ENCODE assay signal across 18 cellular contexts in genomic region chr9:121706149-121706548, GRCh38. TPM values are rescaled to one million over a fixed set of nuclear protein-coding genes. Genes with fewer than 3 reads are reported as not detected.
A peak's percentile ranks its signal among the peaks of the same experiment; 100 is the strongest.
DNase-seq lines count a peak whose midpoint lies in the region; ATAC-seq and TF ChIP-seq lines count a peak whose summit lies in the region.
"Had no signal": no experiment of that assay in that cellular context is flagged by ENCODE, and none has a peak within 500 bp of the region (broad histone marks: within the 10 kb centered on the region; RNA-seq: fewer than 3 reads in every experiment).

No MANE protein-coding gene starts in this region.

- no peak overlapping the region for H3K14ac ChIP-seq in neuronal stem cell (ENCODE audit: low read length)

- H3F3A ChIP-seq in Loucy (ENCODE audit: low read depth), result no peaks in the 10 kb centered on the region

- no peak overlapping the region for H2BK12ac ChIP-seq in neuronal stem cell (ENCODE audit: low read length)

- WGBS in neuronal stem cell (ENCODE audit: extremely low coverage in 2 of 2, insufficient read length in 2 of 2, insufficient replicate concordance in 1 of 2), 2 donors, result no CpG with 5 or more reads among the region's 5 CpGs
- WGBS in sigmoid colon, 2 donors, result 91 to 96% methylated on average over 5 of the region's 5 CpGs

- no peak overlapping the region for H3K4ac ChIP-seq in neuronal stem cell (ENCODE audit: low read length)

- peaks cover 14% of the 10 kb centered on the region for H3K79me1 ChIP-seq in neuronal stem cell (ENCODE audit: low read depth, low read length)

- H2BK15ac ChIP-seq in neuronal stem cell (ENCODE audit: low read length), result no peak overlapping the region

- no peak overlapping the region for H3K23ac ChIP-seq in neuronal stem cell (ENCODE audit: low read depth, low read length, poor library complexity)

- H2AFZ ChIP-seq in Loucy (ENCODE audit: low read length) (no peak overlapping the region), neuronal stem cell (ENCODE audit: low read length) (no peak overlapping the region)
- H2AFZ ChIP-seq: GM23248 had no signal

- no peak overlapping the region for H2AK5ac ChIP-seq in neuronal stem cell (ENCODE audit: low read depth, low read length)

- no peak for TF ChIP-seq EP300 in sigmoid colon (IDR thresholded peaks at IDR 0.05)

- H3K36me3 ChIP-seq in BLaER1 (0 out of 2 replicates have a peak, but pooled peaks cover 4% of the 10 kb centered on the region), Loucy (ENCODE audit: insufficient read depth, low read length) (no peaks in the 10 kb centered on the region), neuronal stem cell (replicated peaks in 1 of 2; ENCODE audit: control insufficient read depth in 2 of 2, insufficient read depth in 2 of 2, low read length in 2 of 2) (peaks cover 6 to 40% of the 10 kb centered on the region in 2 donors), sigmoid colon (no peaks in the 10 kb centered on the region)
- H3K36me3 ChIP-seq: BE2C had no signal

- H4K20me1 ChIP-seq in BLaER1 (peaks cover 99% of the 10 kb centered on the region), Loucy (ENCODE audit: insufficient read depth, low read length, poor library complexity, severe bottlenecking) (peaks cover 37% of the 10 kb centered on the region)

- H2BK120ac ChIP-seq in neuronal stem cell (ENCODE audit: low read depth, low read length), result no peak overlapping the region

- H3K18ac ChIP-seq in neuronal stem cell (ENCODE audit: low read length), result no peak overlapping the region

- no peak overlapping the region for H3K9ac ChIP-seq in BLaER1
- no peak overlapping the region for H3K9ac ChIP-seq in Loucy (ENCODE audit: low read depth, low read length, poor library complexity, severe bottlenecking)
- H3K9ac ChIP-seq in neuronal stem cell (ENCODE audit: low read depth, low read length, poor library complexity), result peak overlapping the region; percentile 5
- H3K9ac ChIP-seq: GM23248 had no signal

- no peak overlapping the region for H2BK5ac ChIP-seq in neuronal stem cell (ENCODE audit: low read length)

- H4K8ac ChIP-seq in neuronal stem cell (ENCODE audit: low read depth, low read length), result no peak overlapping the region

- H3K9me3 ChIP-seq in BLaER1 (no peaks in the 10 kb centered on the region), Loucy (ENCODE audit: insufficient read depth, low read depth, low read length) (no peaks in the 10 kb centered on the region), neuronal stem cell (replicated peaks in 1 of 2; ENCODE audit: control insufficient read depth in 2 of 2, insufficient read depth in 1 of 2, low read depth in 1 of 2, low read length in 2 of 2) (no peaks in the 10 kb centered on the region), sigmoid colon (no peaks in the 10 kb centered on the region)
- H3K9me3 ChIP-seq: BE2C had no signal

- no peak for TF ChIP-seq CTCF in Loucy (conservative IDR thresholded peaks at IDR 0.05; ENCODE audit: low read length)
- no peak for TF ChIP-seq CTCF in sigmoid colon (IDR thresholded peaks at IDR 0.05)

- intact Hi-C loops in sigmoid colon (cut with DNase I), result no loop called here

- H3K4me3 ChIP-seq in BLaER1 (no peak overlapping the region), Loucy (ENCODE audit: low read length, poor library complexity, severe bottlenecking) (no peak overlapping the region), neuronal stem cell (ENCODE audit: low read length in 2 of 2) (no peak overlapping the region), sigmoid colon (no peak overlapping the region)
- H3K4me3 ChIP-seq: GM23248, K562 had no signal

- ATAC-seq in GM18907 (IDR thresholded peaks at IDR 0.05; ENCODE audit: unreplicated experiment) (no peak), GM21786 (IDR thresholded peaks at IDR 0.05; ENCODE audit: unreplicated experiment) (no peak)
- ATAC-seq: K562 had no signal

- TF ChIP-seq POLR2A in sigmoid colon (IDR thresholded peaks at IDR 0.05), result no peak

- H3K9me2 ChIP-seq in Loucy (replicated peaks; ENCODE audit: low read depth, low read length), result no peaks in the 10 kb centered on the region

- H3K79me2 ChIP-seq in Loucy (ENCODE audit: insufficient read depth, low read length), result peaks cover 100% of the 10 kb centered on the region

- H4K91ac ChIP-seq in neuronal stem cell (ENCODE audit: low read depth, low read length, poor library complexity), result no peak overlapping the region

- H3K4me2 ChIP-seq in BLaER1 (peak overlapping the region; percentile 68), Loucy (ENCODE audit: low read depth, low read length, poor library complexity, severe bottlenecking) (peak overlapping the region; percentile 8), neuronal stem cell (ENCODE audit: insufficient read depth, low read length, poor library complexity, severe bottlenecking) (no peak overlapping the region)

- DNase-seq in neuronal stem cell (ENCODE audit: low spot score), result no peak
- DNase-seq in sigmoid colon, result peak; percentile 56
- no peak for DNase-seq in cerebellar nuclear complex (lab: John Stamatoyannopoulos, UW)
- DNase-seq: BE2C; Calu3; CD4-positive, alpha-beta memory T cell; DMS79 treated with DMSO at 0.1 percent for 48 hours; GF-D8; GM23248; HCEC 1CT; HFFc6; IMR-90 had no signal

- no peaks in the 10 kb centered on the region for H3K27me3 ChIP-seq in BLaER1
- H3K27me3 ChIP-seq in Loucy (ENCODE audit: insufficient read depth, low read length, poor library complexity, severe bottlenecking), result no peaks in the 10 kb centered on the region
- no peaks in the 10 kb centered on the region for H3K27me3 ChIP-seq in neuronal stem cell (ENCODE audit: control insufficient read depth in 3 of 3, insufficient read depth in 3 of 3, low read depth in 1 of 3, low read length in 3 of 3)
- no peaks in the 10 kb centered on the region for H3K27me3 ChIP-seq in sigmoid colon
- H3K27me3 ChIP-seq: BE2C had no signal

- peaks cover 95% of the 10 kb centered on the region for H3K4me1 ChIP-seq in BLaER1
- H3K4me1 ChIP-seq in Loucy (ENCODE audit: insufficient read depth, low read length, poor library complexity, severe bottlenecking), result peaks cover 64% of the 10 kb centered on the region
- H3K4me1 ChIP-seq in neuronal stem cell (ENCODE audit: control insufficient read depth in 2 of 2, insufficient read depth in 1 of 2, low read depth in 1 of 2, low read length in 2 of 2), result peaks cover 6 to 9% of the 10 kb centered on the region in 2 donors
- H3K4me1 ChIP-seq in sigmoid colon, result peaks cover 0 to 61% (median 39%) of the 10 kb centered on the region in 4 donors

- H3K27ac ChIP-seq in BLaER1, result no peak overlapping the region
- no peak overlapping the region for H3K27ac ChIP-seq in neuronal stem cell (replicated peaks; ENCODE audit: low read length)
- no peak overlapping the region for H3K27ac ChIP-seq in sigmoid colon
- H3K27ac ChIP-seq: GM23248 had no signal

RNA-seq across cellular contexts. Expression of gene DAB2IP, which starts 54.7 kb away (rescaled TPM):
- polyA plus RNA-seq in neuronal stem cell (2013, experiment 1 of 2), result 28.9 TPM
- polyA plus RNA-seq in neuronal stem cell (2013, experiment 2 of 2), result 29.1 TPM
- total RNA-seq in sigmoid colon, result 10 to 100 TPM; 20.1 to 50.7 (median 39.9) TPM
- polyA plus RNA-seq in sigmoid colon, result 10 to 100 TPM; 25.8 to 52.4 (median 34.7) TPM
- total RNA-seq: CD4-positive, alpha-beta memory T cell had no signal
- polyA plus RNA-seq: CD14-positive monocyte; CD4-positive, alpha-beta memory T cell had no signal
